ENCODE assay signal across 16 cellular contexts in the genomic region with DNA sequence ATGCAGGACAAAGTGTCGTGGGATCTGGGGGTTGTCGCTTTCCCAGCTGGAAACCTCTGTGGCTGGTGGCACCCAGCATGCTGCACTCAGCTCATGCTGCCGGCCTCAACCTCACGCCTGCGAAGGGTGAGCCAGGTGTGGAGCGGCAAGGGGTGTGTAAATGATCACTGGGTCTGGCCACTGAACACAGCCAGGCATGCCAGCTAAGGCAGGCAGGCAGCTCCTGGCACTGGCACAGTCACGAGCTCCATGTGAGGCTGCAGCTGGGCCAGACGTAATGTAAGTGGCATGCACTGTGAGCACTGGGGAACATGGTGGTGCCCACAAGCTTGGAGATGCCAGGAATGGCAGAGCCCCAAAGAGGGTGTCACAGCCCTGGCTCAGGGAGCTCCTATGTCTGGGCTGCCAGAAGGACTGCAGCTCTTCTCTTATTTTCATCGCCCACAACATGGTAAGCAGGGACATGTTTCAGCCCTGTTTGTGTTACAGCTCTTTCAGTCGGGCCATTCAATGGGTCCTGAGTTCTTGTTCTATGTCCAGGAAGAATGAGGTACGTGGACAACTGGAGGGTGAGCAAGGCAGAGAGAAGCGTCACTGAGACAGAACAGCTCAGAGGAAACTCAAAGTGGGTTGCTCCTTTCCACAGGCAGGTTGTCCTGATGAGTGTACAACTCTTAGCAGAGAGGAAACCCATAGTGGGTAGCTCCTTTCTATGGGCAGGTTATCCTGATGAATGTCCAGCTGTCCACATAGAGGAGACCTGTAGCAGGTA.
"Had no signal": no experiment of that assay in that cellular context is flagged by ENCODE, and none has a peak within 500 bp of the region (broad histone marks: within the 10 kb centered on the region; RNA-seq: fewer than 3 reads in every experiment).

No MANE protein-coding gene starts in this region.

- H3K27ac ChIP-seq: ascending aorta, breast epithelium, hepatocyte, prostate gland, sigmoid colon, transverse colon had no signal

- DNase-seq: activated CD4-positive, CD25-positive, alpha-beta regulatory T cell; activated naive CD4-positive, alpha-beta T cell; activated naive CD8-positive, alpha-beta T cell treated with anti-CD3 and anti-CD28 coated beads, Interleukin-2, amount 10 ng/mL, durations not matched to agents 7 days and 5 days; activated T-cell treated with anti-CD3 and anti-CD28 coated beads for 4 hours; occipital lobe; sigmoid colon; stimulated activated CD4-positive, alpha-beta T cell treated with anti-CD3 and anti-CD28 coated beads, Interleukin-12 subunit alpha, Interleukin-12 subunit beta, amount 100 ng/mL, for 4 hours; stimulated activated CD4-positive, alpha-beta T cell treated with anti-CD3 and anti-CD28 coated beads, Interleukin-2, amount 100 ng/mL, for 24 hours; stimulated activated naive B cell treated with anti-CD40 and anti-IgM and Interleukin-4, amounts not matched to agents 10 μg/mL and 1 μg/mL and 100 μg/mL, for 72 hours; SW 1271; transverse colon had no signal

- H3K27me3 ChIP-seq: ascending aorta, breast epithelium, hepatocyte, sigmoid colon, transverse colon had no signal

- H3K9me3 ChIP-seq: ascending aorta, prostate gland, sigmoid colon, transverse colon had no signal

- H3K4me2 ChIP-seq: hepatocyte had no signal

- H3K4me1 ChIP-seq: ascending aorta, breast epithelium, prostate gland, sigmoid colon, transverse colon had no signal

- H2AFZ ChIP-seq: hepatocyte had no signal

- FAIRE-seq: keratinocyte had no signal

- H3K4me3 ChIP-seq: ascending aorta, breast epithelium, hepatocyte, prostate gland, sigmoid colon, transverse colon had no signal

- H3K79me2 ChIP-seq: hepatocyte had no signal

- ATAC-seq: stimulated activated naive B cell treated with anti-CD40 and anti-IgM and Interleukin-4, amounts not matched to agents 10 μg/mL and 1 μg/mL and 100 μg/mL, for 72 hours had no signal

- H3K36me3 ChIP-seq: ascending aorta, breast epithelium, prostate gland, sigmoid colon, transverse colon had no signal
